In genomic region chrX:133921764-133922389, GRCh38 we compare ENCODE assay signal across 9 cellular contexts.
A peak's percentile ranks its signal among the peaks of the same experiment; 100 is the strongest.
DNase-seq lines count a peak whose midpoint lies in the region; ATAC-seq and TF ChIP-seq lines count a peak whose summit lies in the region.
"Had no signal": no experiment of that assay in that cellular context is flagged by ENCODE, and none has a peak within 500 bp of the region (broad histone marks: within the 10 kb centered on the region; RNA-seq: fewer than 3 reads in every experiment).

No MANE protein-coding gene starts in this region.

- H3K79me2 ChIP-seq in GM23248 (ENCODE audit: insufficient read depth) = no peaks in the 10 kb centered on the region

- no peak overlapping the region for H2AFZ ChIP-seq in GM23248

- H3K9me3 ChIP-seq in GM23248 (ENCODE audit: low read depth) = no peaks in the 10 kb centered on the region
- H3K9me3 ChIP-seq: ovary had no signal

- DNase-seq in GDM1 (lab: John Stamatoyannopoulos, UW) (peak; percentile 1), GM23248 (peak; percentile 26), NCI-H1930 (lab: John Stamatoyannopoulos, UW) (peak; percentile 20), foreskin fibroblast (peak in 1 of 2 donors; percentile 44), sciatic nerve (ENCODE audit: low spot score) (no peak)
- peak; percentile 11 for DNase-seq in activated CD4-positive, alpha-beta T cell treated with anti-CD3 and anti-CD28 coated beads, Interleukin-2, amount 50 U/mL, for 1 hour

- in situ Hi-C loops in GM23248 (cut with MboI) = no loop called here

- 34 to 45% methylated on average over 7 of the region's 7 CpGs for WGBS in GM23248 (ENCODE audit: low coverage in 1 of 2, low lambda C conversion rate in 2 of 2, missing lambda C conversion rate in 2 of 2), 2 experiments

- peak; percentile 39 for TF ChIP-seq CTCF in foreskin fibroblast (IDR thresholded peaks at IDR 0.05; ENCODE audit: low read depth, low read length)

- no peak overlapping the region for H3K4me3 ChIP-seq in GM23248
- H3K4me3 ChIP-seq in foreskin fibroblast (ENCODE audit: low read depth in 1 of 2, low read length in 2 of 2) = no peak overlapping the region
- H3K4me3 ChIP-seq: ovary had no signal

- peak; percentile 56 for ATAC-seq in sciatic nerve
- ATAC-seq in GM18502 (IDR thresholded peaks at IDR 0.05; ENCODE audit: poor library complexity, unreplicated experiment) = no peak
- no peak for ATAC-seq in GM21619 (IDR thresholded peaks at IDR 0.05; ENCODE audit: unreplicated experiment)

- H3K27ac ChIP-seq in GM23248 = no peak overlapping the region
- H3K27ac ChIP-seq: ovary had no signal

- H3K36me3 ChIP-seq in GM23248 (ENCODE audit: low read depth) = no peaks in the 10 kb centered on the region
- H3K36me3 ChIP-seq: ovary had no signal

- no peaks in the 10 kb centered on the region for H4K20me1 ChIP-seq in GM23248 (ENCODE audit: insufficient read depth)

- H3K9me2 ChIP-seq in GM23248 (ENCODE audit: insufficient read depth) = no peaks in the 10 kb centered on the region

- H3K27me3 ChIP-seq in GM23248 (replicated peaks; ENCODE audit: insufficient read depth) = no peaks in the 10 kb centered on the region
- H3K27me3 ChIP-seq: ovary had no signal

- no peak overlapping the region for H3K4me2 ChIP-seq in GM23248 (ENCODE audit: unreplicated experiment)

- no peaks in the 10 kb centered on the region for H3F3A ChIP-seq in GM23248 (ENCODE audit: insufficient read depth)

- no peaks in the 10 kb centered on the region for H3K4me1 ChIP-seq in GM23248 (ENCODE audit: insufficient read depth)

- no peak overlapping the region for H3K9ac ChIP-seq in GM23248

- intact Hi-C loops in sciatic nerve (cut with DNase I) = no loop called here
